Comparison of ENCODE assay signal across 8 cellular contexts in the genomic region with DNA sequence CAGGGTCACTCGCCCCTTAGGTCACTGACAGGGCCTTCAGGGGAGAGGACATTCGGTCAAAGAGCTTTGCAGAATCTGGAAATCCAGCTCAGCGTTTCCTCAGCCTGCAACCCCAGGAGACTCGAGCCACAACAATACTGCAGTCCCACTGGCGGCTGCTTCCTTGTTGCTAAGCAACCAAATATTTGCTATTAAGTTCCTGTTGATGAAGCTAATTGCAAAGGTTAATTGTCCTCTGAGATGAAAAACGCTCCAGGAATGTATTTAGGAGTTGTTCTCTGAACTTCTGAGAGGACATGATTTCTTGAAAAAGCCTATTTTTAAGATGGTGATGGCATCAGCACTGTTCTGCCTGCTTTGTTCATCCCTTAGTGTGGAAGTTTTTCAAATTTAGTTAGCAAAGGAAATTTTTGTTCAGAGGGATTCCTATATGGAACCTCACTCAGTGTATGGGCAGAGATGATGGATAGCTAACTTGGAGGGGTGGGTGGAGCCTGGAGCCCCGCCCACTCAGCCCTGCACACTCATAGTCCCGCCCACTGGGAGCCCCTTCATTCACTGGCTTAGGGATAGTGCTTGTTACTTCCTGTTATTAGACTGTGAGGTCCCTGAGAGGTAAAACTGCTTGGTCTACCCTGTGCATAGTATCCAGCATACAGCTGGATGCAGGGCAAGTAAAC.
DNase-seq lines count a peak whose midpoint lies in the region; ATAC-seq and TF ChIP-seq lines count a peak whose summit lies in the region.

No MANE protein-coding gene starts in this region.

- CTCF ChIA-PET in CD8-positive, alpha-beta T cell (lab: Charles Lee): interaction anchor here (1.2 kb wide), 1 partner anchor 216 kb away, joined by 3 read pairs; no protein-coding TSS in a partner anchor

- H3K27ac ChIP-seq in CD8-positive, alpha-beta T cell (ENCODE audit: low read depth, low read length): no peak overlapping the region
- peak overlapping the region; percentile 82 to 91 for H3K27ac ChIP-seq in breast epithelium
- peak overlapping the region; percentile 61 to 70 for H3K27ac ChIP-seq in lung (ENCODE audit: low read depth in 1 of 2, low read length in 1 of 2)
- peak overlapping the region; percentile 53 to 73 (median 68) for H3K27ac ChIP-seq in transverse colon

- TF ChIP-seq CTCF in CD8-positive, alpha-beta T cell (IDR thresholded peaks at IDR 0.05): no peak
- TF ChIP-seq CTCF in breast epithelium (IDR thresholded peaks at IDR 0.05) (no peak), lung (IDR thresholded peaks at IDR 0.05; ENCODE audit: control extremely low read depth, extremely low read depth) (no peak), transverse colon (IDR thresholded peaks at IDR 0.05) (no peak)

- no peak for TF ChIP-seq EP300 in transverse colon (IDR thresholded peaks at IDR 0.05; ENCODE audit: low read depth)

- no peaks in the 10 kb centered on the region for H3K27me3 ChIP-seq in CD8-positive, alpha-beta T cell (ENCODE audit: insufficient read depth, low read length)
- H3K27me3 ChIP-seq in breast epithelium (no peaks in the 10 kb centered on the region), lung (ENCODE audit: control insufficient read depth, insufficient read depth) (no peaks in the 10 kb centered on the region), transverse colon (no peaks in the 10 kb centered on the region)

- H3K27ac Mint-ChIP-seq in CD8-positive, alpha-beta T cell: no peak overlapping the region

- H3K4me1 ChIP-seq in CD8-positive, alpha-beta T cell (ENCODE audit: insufficient read depth, low read length): peaks cover 11% of the 10 kb centered on the region
- peaks cover 5 to 7% of the 10 kb centered on the region in 2 donors for H3K4me1 ChIP-seq in breast epithelium
- H3K4me1 ChIP-seq in lung (ENCODE audit: control insufficient read depth in 2 of 2, insufficient read depth in 2 of 2, low read length in 2 of 2): peaks cover 2 to 5% of the 10 kb centered on the region in 2 donors
- H3K4me1 ChIP-seq in transverse colon: peaks cover 0 to 15% (median 8%) of the 10 kb centered on the region in 4 donors

- H3K9me3 ChIP-seq in CD8-positive, alpha-beta T cell (ENCODE audit: low read length): no peaks in the 10 kb centered on the region
- H3K9me3 ChIP-seq in breast epithelium (no peaks in the 10 kb centered on the region), lung (ENCODE audit: control insufficient read depth in 2 of 2, insufficient read depth in 1 of 2, low read length in 1 of 2) (peaks cover 0 to under 1% of the 10 kb centered on the region in 2 donors), transverse colon (no peaks in the 10 kb centered on the region)

- H3K4me3 Mint-ChIP-seq in CD8-positive, alpha-beta T cell: no peak overlapping the region

- peaks cover 3% of the 10 kb centered on the region for H3K27me3 Mint-ChIP-seq in CD8-positive, alpha-beta T cell (ENCODE audit: low read depth)

- H3K9me3 Mint-ChIP-seq in CD8-positive, alpha-beta T cell: peaks cover 3% of the 10 kb centered on the region

- POLR2A ChIA-PET in CD8-positive, alpha-beta T cell (lab: Charles Lee): interaction anchor here (0.6 kb wide), 1 partner anchor 59 kb away, joined by 3 read pairs; no protein-coding TSS in a partner anchor

- no peak overlapping the region for H3K4me3 ChIP-seq in CD8-positive, alpha-beta T cell (ENCODE audit: low read depth, low read length)
- H3K4me3 ChIP-seq in breast epithelium: peak overlapping the region in 1 of 3 donors; percentile 8
- H3K4me3 ChIP-seq in lung: no peak overlapping the region
- no peak overlapping the region for H3K4me3 ChIP-seq in transverse colon

- peak; percentile 73 for ATAC-seq in CD8-positive, alpha-beta T cell
- ATAC-seq in GM19463 (IDR thresholded peaks at IDR 0.05; ENCODE audit: unreplicated experiment): peak; percentile 51
- ATAC-seq in lung (ENCODE audit: insufficient read depth, low FRiP score): peak; percentile 37
- ATAC-seq in GM18858 (IDR thresholded peaks at IDR 0.05; ENCODE audit: unreplicated experiment): no peak

- WGBS in lung, 2 donors: 17% methylated on average over 8 of the region's 8 CpGs
- WGBS in transverse colon (ENCODE audit: low coverage in 1 of 2), 2 donors: 27% methylated on average over 8 of the region's 8 CpGs; no CpG with 5 or more reads in 1 of the 2 donors

- peak in 3 of 7 experiments; percentile 8 to 32 (median 19) for DNase-seq in CD8-positive, alpha-beta T cell
- DNase-seq in NCI-H2196 (lab: John Stamatoyannopoulos, UW; ENCODE audit: unreplicated experiment) (peak; percentile 73), breast epithelium (ENCODE audit: low spot score in 2 of 2) (peak in 1 of 2 donors; percentile 57), lung (ENCODE audit: low spot score) (peak; percentile 33), transverse colon (no peak), superior temporal gyrus (ENCODE audit: extremely low spot score) (no peak)

- intact Hi-C loops in CD8-positive, alpha-beta T cell (cut with DNase I, micrococcal nuclease): no loop called here
- intact Hi-C loops in breast epithelium (cut with DNase I; ENCODE audit: low total_unique reads) (no loop called here), transverse colon (cut with DNase I; ENCODE audit: low total_unique reads) (no loop called here)

- no peaks in the 10 kb centered on the region for H3K36me3 ChIP-seq in CD8-positive, alpha-beta T cell (ENCODE audit: insufficient read depth, low read length)
- H3K36me3 ChIP-seq in breast epithelium: no peaks in the 10 kb centered on the region
- no peaks in the 10 kb centered on the region for H3K36me3 ChIP-seq in lung (ENCODE audit: control insufficient read depth in 2 of 2, insufficient read depth in 2 of 2, low read length in 2 of 2)
- no peaks in the 10 kb centered on the region for H3K36me3 ChIP-seq in transverse colon

- peaks cover 16% of the 10 kb centered on the region for H3K4me1 Mint-ChIP-seq in CD8-positive, alpha-beta T cell (ENCODE audit: low read depth)

- H3K36me3 Mint-ChIP-seq in CD8-positive, alpha-beta T cell: no peaks in the 10 kb centered on the region

- in situ Hi-C loops in transverse colon (cut with MboI; ENCODE audit: low pct_ligation_motif_present in 1 of 4, low pct_unique_long_range_greater_than_20kb in 1 of 4, low sequenced_read_pairs in 3 of 4): no loop called here

- TF ChIP-seq POLR2A in breast epithelium (IDR thresholded peaks at IDR 0.05): no peak
- TF ChIP-seq POLR2A in transverse colon (IDR thresholded peaks at IDR 0.05): no peak

Comparison
In these comparisons a context has a peak if more than half of its experiments do, and no peak if none do; other contexts are left out.
1. DNase-seq: peak in NCI-H2196 (single experiment) and lung (single experiment); none in transverse colon (single experiment) and superior temporal gyrus (single experiment).